In genomic region chr5:143003328-143003636, GRCh38 we compare ENCODE assay signal across 9 cellular contexts.
DNase-seq lines count a peak whose midpoint lies in the region; ATAC-seq and TF ChIP-seq lines count a peak whose summit lies in the region.
"Had no signal": no experiment of that assay in that cellular context is flagged by ENCODE, and none has a peak within 500 bp of the region (broad histone marks: within the 10 kb centered on the region; RNA-seq: fewer than 3 reads in every experiment).

No MANE protein-coding gene starts in this region.

- H3K4me3 ChIP-seq in SK-N-SH (ENCODE audit: low read depth in 2 of 2, low read length in 1 of 2) (no peak overlapping the region; a peak in 1 of 4 replicates), fibroblast of lung (replicated peaks in 1 of 4; ENCODE audit: control extremely low read depth in 1 of 4, insufficient read depth in 1 of 4, low read depth in 3 of 4, low read length in 4 of 4) (no peak overlapping the region), smooth muscle cell (no peak overlapping the region)

- no peak for TF ChIP-seq EP300 in SK-N-SH (IDR thresholded peaks at IDR 0.05; ENCODE audit: borderline replicate concordance in 1 of 2, low read depth in 1 of 2, low read length in 1 of 2)

- TF ChIP-seq CTCF in SK-N-SH (IDR thresholded peaks at IDR 0.05) (no peak; the same call in 1 of the 2 replicates), activated B cell treated with CpG ODN at 0.5 μM for 24 hours (IDR thresholded peaks at IDR 0.05) (no peak), fibroblast of lung (conservative IDR thresholded peaks at IDR 0.05 in 1 of 2, IDR thresholded peaks at IDR 0.05 in 1 of 2; ENCODE audit: low read depth in 1 of 2, low read length in 2 of 2) (no peak), smooth muscle cell (IDR thresholded peaks at IDR 0.05; ENCODE audit: borderline replicate concordance, insufficient read depth, poor library complexity, severe bottlenecking) (no peak)

- H3K27me3 Mint-ChIP-seq in activated B cell treated with CpG ODN at 0.5 μM for 24 hours, result no peaks in the 10 kb centered on the region

- no peaks in the 10 kb centered on the region for H3K9me2 ChIP-seq in SK-N-SH

- intact Hi-C loops in activated B cell treated with CpG ODN at 0.5 μM for 24 hours (cut with micrococcal nuclease), result loop anchor here (1.0 to 10.0 kb wide), 9 partner anchors 80 to 1189 kb away; partner anchors contain the start of genes ARHGAP26 and NR3C1

- no peaks in the 10 kb centered on the region for H3K9me3 Mint-ChIP-seq in activated B cell treated with CpG ODN at 0.5 μM for 24 hours

- H3K4me1 Mint-ChIP-seq in activated B cell treated with CpG ODN at 0.5 μM for 24 hours, result peaks cover 86% of the 10 kb centered on the region

- H3F3A ChIP-seq in SK-N-SH (replicated peaks; ENCODE audit: insufficient read depth) (peaks cover 17% of the 10 kb centered on the region), smooth muscle cell (ENCODE audit: low read depth) (peaks cover 4% of the 10 kb centered on the region)

- WGBS in SK-N-SH (ENCODE audit: low lambda C conversion rate), result 99% methylated on average over 3 of the region's 3 CpGs
- WGBS in smooth muscle cell (ENCODE audit: low lambda C conversion rate), result 95% methylated on average over 3 of the region's 3 CpGs

- H3K4me2 ChIP-seq in SK-N-SH (no peak overlapping the region), fibroblast of lung (ENCODE audit: extremely low read depth, insufficient read depth, low read length) (no peak overlapping the region), smooth muscle cell (no peak overlapping the region)

- peak overlapping the region; percentile 94 for H3K27ac Mint-ChIP-seq in activated B cell treated with CpG ODN at 0.5 μM for 24 hours

- TF ChIP-seq RAD21 in SK-N-SH (IDR thresholded peaks at IDR 0.05; ENCODE audit: low read length), result no peak

- peak overlapping the region in 1 of 2 experiments; percentile 78; a peak in 2 of 4 replicates for H3K27ac ChIP-seq in SK-N-SH (ENCODE audit: low read depth in 2 of 2, low read length in 1 of 2)
- peak overlapping the region; percentile 84 for H3K27ac ChIP-seq in fibroblast of lung (ENCODE audit: insufficient read depth, low read length)
- H3K27ac ChIP-seq in smooth muscle cell (ENCODE audit: low read depth), result peak overlapping the region; percentile 90
- H3K27ac ChIP-seq: 22Rv1 had no signal

- peaks cover 0 to 20% of the 10 kb centered on the region in 2 experiments; a peak in 3 of 4 replicates for H3K4me1 ChIP-seq in SK-N-SH (ENCODE audit: control insufficient read depth in 1 of 2, insufficient read depth in 2 of 2, low read depth in 1 of 2, low read length in 1 of 2)
- H3K4me1 ChIP-seq in fibroblast of lung (ENCODE audit: control insufficient read depth, extremely low read depth, insufficient read depth, low read length), result peaks cover 18% of the 10 kb centered on the region
- H3K4me1 ChIP-seq in smooth muscle cell (ENCODE audit: low read depth), result no peaks in the 10 kb centered on the region

- DNase-seq in SK-N-SH (no peak), activated B cell treated with CpG ODN at 0.5 μM for 24 hours (no peak), fibroblast of lung (ENCODE audit: low read depth in 2 of 2) (no peak), smooth muscle cell (lab: John Stamatoyannopoulos, UW; ENCODE audit: unreplicated experiment) (no peak), AG08396 (ENCODE audit: low spot score) (no peak)

- H3K9ac ChIP-seq in SK-N-SH (0 out of 2 replicates have a peak overlapping the region, but pooled peaks have one; percentile 39), fibroblast of lung (ENCODE audit: insufficient read depth, low read length) (no peak overlapping the region), smooth muscle cell (ENCODE audit: low read depth) (peak overlapping the region; percentile 75)

- H3K36me3 ChIP-seq in SK-N-SH (replicated peaks in 1 of 2; ENCODE audit: control insufficient read depth in 1 of 2, insufficient read depth in 2 of 2, low read length in 1 of 2) (no peaks in the 10 kb centered on the region), fibroblast of lung (ENCODE audit: control insufficient read depth, insufficient read depth, low read length) (no peaks in the 10 kb centered on the region), smooth muscle cell (ENCODE audit: low read depth) (no peaks in the 10 kb centered on the region)

- no peaks in the 10 kb centered on the region for H3K36me3 Mint-ChIP-seq in activated B cell treated with CpG ODN at 0.5 μM for 24 hours (ENCODE audit: low read depth)

- POLR2A ChIA-PET in SK-N-SH (lab: Yijun Ruan, JAX), result interaction anchor here (0.5 to 0.9 kb wide), 2 partner anchors 400 to 1383 kb away, joined by 3 to 8 read pairs; partner anchors contain the start of gene NR3C1
- POLR2A ChIA-PET in activated B cell treated with CpG ODN at 0.5 μM for 24 hours (lab: Charles Lee), result interaction anchor here (0.5 to 4.0 kb wide), 15 partner anchors 20 to 1167 kb away, joined by 3 to 78 read pairs (median 5); partner anchors contain the start of genes KCTD16, NR3C1 and YIPF5

- H3K79me2 ChIP-seq in SK-N-SH (ENCODE audit: insufficient read depth) (no peaks in the 10 kb centered on the region), fibroblast of lung (ENCODE audit: control insufficient read depth, insufficient read depth, low read length) (no peaks in the 10 kb centered on the region), smooth muscle cell (ENCODE audit: low read depth) (no peaks in the 10 kb centered on the region)

- peak overlapping the region; percentile 13 for H3K4me3 Mint-ChIP-seq in activated B cell treated with CpG ODN at 0.5 μM for 24 hours

- CTCF ChIA-PET in SK-N-SH (lab: Yijun Ruan, JAX) (interaction anchor here (0.6 to 3.0 kb wide), 20 partner anchors 9 to 1139 kb away, joined by 3 to 17 read pairs (median 3); partner anchors contain the start of gene NR3C1), activated B cell treated with CpG ODN at 0.5 μM for 24 hours (lab: Charles Lee) (interaction anchor here (0.7 to 3.5 kb wide), 15 partner anchors 9 to 1188 kb away, joined by 3 to 68 read pairs (median 4); partner anchors contain the start of gene NR3C1)

- H3K27me3 ChIP-seq in SK-N-SH (ENCODE audit: insufficient read depth) (no peaks in the 10 kb centered on the region), fibroblast of lung (ENCODE audit: control insufficient read depth, insufficient read depth, low read length) (no peaks in the 10 kb centered on the region), smooth muscle cell (ENCODE audit: low read depth) (no peaks in the 10 kb centered on the region)

- H2AFZ ChIP-seq in SK-N-SH (ENCODE audit: low read depth) (no peak overlapping the region), fibroblast of lung (ENCODE audit: low read length) (no peak overlapping the region), smooth muscle cell (ENCODE audit: low read depth) (no peak overlapping the region)

- ATAC-seq in SK-N-SH treated with all-trans-retinoic acid at 6 μM for 48 hours, result no peak
- ATAC-seq in activated B cell treated with CpG ODN at 0.5 μM for 24 hours (ENCODE audit: low read depth), result no peak
- no peak for ATAC-seq in HG02970 (IDR thresholded peaks at IDR 0.05; ENCODE audit: low FRiP score, unreplicated experiment)
- no peak for ATAC-seq in GM18907 (IDR thresholded peaks at IDR 0.05; ENCODE audit: unreplicated experiment)

- no peaks in the 10 kb centered on the region for H3K9me3 ChIP-seq in SK-N-SH
- no peaks in the 10 kb centered on the region for H3K9me3 ChIP-seq in fibroblast of lung (ENCODE audit: control insufficient read depth, insufficient read depth, low read depth, low read length)
- no peaks in the 10 kb centered on the region for H3K9me3 ChIP-seq in smooth muscle cell (replicated peaks; ENCODE audit: low read depth)

- H4K20me1 ChIP-seq in SK-N-SH (ENCODE audit: insufficient read depth) (no peaks in the 10 kb centered on the region), fibroblast of lung (ENCODE audit: control insufficient read depth, extremely low read depth, insufficient read depth, low read length) (no peaks in the 10 kb centered on the region), smooth muscle cell (ENCODE audit: low read depth) (no peaks in the 10 kb centered on the region)

TF ChIP-seq in SK-N-SH, 30 proteins besides CTCF, POLR2A, EP300 and RAD21 (continues in another document):
- no peak for TF ChIP-seq MAX (IDR thresholded peaks at IDR 0.05; ENCODE audit: low read depth)

TF ChIP-seq in SK-N-SH treated with all-trans-retinoic acid at 6 μM for 48 hours, 23 proteins besides CTCF, POLR2A, EP300 and RAD21 (continues in another document):
- TF ChIP-seq TCF4 (CRISPR knock-in tag; IDR thresholded peaks at IDR 0.05; ENCODE audit: borderline replicate concordance) (no peak), BACH2 (CRISPR knock-in tag; IDR thresholded peaks at IDR 0.05; ENCODE audit: borderline replicate concordance) (no peak), GLIS3 (CRISPR knock-in tag; IDR thresholded peaks at IDR 0.05) (no peak), RARB (CRISPR knock-in tag; IDR thresholded peaks at IDR 0.05) (no peak), TSHZ2 (CRISPR knock-in tag; IDR thresholded peaks at IDR 0.05) (no peak), ZNF565 (CRISPR knock-in tag; conservative IDR thresholded peaks at IDR 0.05; ENCODE audit: low read depth) (no peak)
